ENCODE assay signal across 15 cellular contexts in genomic region chr1:25565626-25566025, GRCh38. TPM values are rescaled to one million over a fixed set of nuclear protein-coding genes. Genes with fewer than 3 reads are reported as not detected.
DNase-seq lines count a peak whose midpoint lies in the region; ATAC-seq, FAIRE-seq and TF ChIP-seq lines count a peak whose summit lies in the region.
"Had no signal": no experiment of that assay in that cellular context is flagged by ENCODE, and none has a peak within 500 bp of the region (broad histone marks: within the 10 kb centered on the region; RNA-seq: fewer than 3 reads in every experiment).

No MANE protein-coding gene starts in this region.

- H3K4me3 Mint-ChIP-seq in activated naive CD4-positive, alpha-beta T cell treated with anti-CD3 and anti-CD28 coated beads, Interleukin-2, amount 50 U/mL, for 24 hours: peak overlapping the region; percentile 91
- peak overlapping the region; percentile 86 for H3K4me3 Mint-ChIP-seq in activated naive CD8-positive, alpha-beta T cell treated with anti-CD3 and anti-CD28 coated beads, Interleukin-2, amount 10 ng/mL, durations not matched to agents 7 days and 5 days

- no peak for ATAC-seq in activated naive CD8-positive, alpha-beta T cell treated with anti-CD3 and anti-CD28 coated beads, Interleukin-2, amount 10 ng/mL, durations not matched to agents 7 days and 5 days (ENCODE audit: low read depth)

- peak overlapping the region; percentile 24 for H3K27ac ChIP-seq in muscle layer of colon (ENCODE audit: low read depth, low read length)
- peak overlapping the region; percentile 88 to 90 for H3K27ac ChIP-seq in tibial artery

- no peak for TF ChIP-seq POLR2A in GM12892 (IDR thresholded peaks at IDR 0.05; ENCODE audit: low read depth, low read length)

- intact Hi-C loops in tibial artery (cut with DNase I; ENCODE audit: low total_unique reads): no loop called here

- H3K27me3 ChIP-seq in muscle layer of colon (ENCODE audit: control insufficient read depth in 1 of 2, insufficient read depth in 2 of 2, low read length in 2 of 2) (no peaks in the 10 kb centered on the region), tibial artery (no peaks in the 10 kb centered on the region)
- H3K27me3 ChIP-seq: colonic mucosa had no signal

- H3K27me3 Mint-ChIP-seq in activated naive CD4-positive, alpha-beta T cell treated with anti-CD3 and anti-CD28 coated beads, Interleukin-2, amount 50 U/mL, for 24 hours: no peaks in the 10 kb centered on the region
- no peaks in the 10 kb centered on the region for H3K27me3 Mint-ChIP-seq in activated naive CD8-positive, alpha-beta T cell treated with anti-CD3 and anti-CD28 coated beads, Interleukin-2, amount 10 ng/mL, durations not matched to agents 7 days and 5 days

- peak overlapping the region; percentile 91 for H3K27ac Mint-ChIP-seq in activated naive CD4-positive, alpha-beta T cell treated with anti-CD3 and anti-CD28 coated beads, Interleukin-2, amount 50 U/mL, for 24 hours
- H3K27ac Mint-ChIP-seq in activated naive CD8-positive, alpha-beta T cell treated with anti-CD3 and anti-CD28 coated beads, Interleukin-2, amount 10 ng/mL, durations not matched to agents 7 days and 5 days: peak overlapping the region; percentile 97

- H3K4me1 ChIP-seq in muscle layer of colon (ENCODE audit: insufficient read depth, low read length): peaks cover 38% of the 10 kb centered on the region
- H3K4me1 ChIP-seq in tibial artery: peaks cover 5 to 48% (median 33%) of the 10 kb centered on the region in 4 donors

- POLR2A ChIA-PET in activated naive CD8-positive, alpha-beta T cell treated with anti-CD3 and anti-CD28 coated beads, Interleukin-2, amount 10 ng/mL, durations not matched to agents 7 days and 5 days (lab: Charles Lee): interaction anchor here (1.0 to 4.7 kb wide), 8 partner anchors 11 to 255 kb away, joined by 3 to 56 read pairs (median 8); partner anchors contain the start of genes LDLRAP1 and MTFR1L

- H3K9me3 ChIP-seq in muscle layer of colon (ENCODE audit: low read length) (no peaks in the 10 kb centered on the region), tibial artery (no peaks in the 10 kb centered on the region)
- H3K9me3 ChIP-seq: colonic mucosa had no signal

- H3K36me3 ChIP-seq in muscle layer of colon (ENCODE audit: insufficient read depth, low read length) (peaks cover 11% of the 10 kb centered on the region), tibial artery (peaks cover 5 to 48% (median 31%) of the 10 kb centered on the region in 3 donors)
- H3K36me3 ChIP-seq: colonic mucosa had no signal

- TF ChIP-seq CTCF in tibial artery (IDR thresholded peaks at IDR 0.05): no peak

- peaks cover 87% of the 10 kb centered on the region for H3K4me1 Mint-ChIP-seq in activated naive CD4-positive, alpha-beta T cell treated with anti-CD3 and anti-CD28 coated beads, Interleukin-2, amount 50 U/mL, for 24 hours
- H3K4me1 Mint-ChIP-seq in activated naive CD8-positive, alpha-beta T cell treated with anti-CD3 and anti-CD28 coated beads, Interleukin-2, amount 10 ng/mL, durations not matched to agents 7 days and 5 days: peaks cover 72% of the 10 kb centered on the region

- no peak overlapping the region for H3K9ac ChIP-seq in muscle layer of colon (ENCODE audit: low read length)

- no peak overlapping the region for H3K4me3 ChIP-seq in muscle layer of colon (ENCODE audit: low read depth in 1 of 2, low read length in 2 of 2)
- no peak overlapping the region for H3K4me3 ChIP-seq in tibial artery
- H3K4me3 ChIP-seq: colonic mucosa had no signal

- no peaks in the 10 kb centered on the region for H3K9me3 Mint-ChIP-seq in activated naive CD4-positive, alpha-beta T cell treated with anti-CD3 and anti-CD28 coated beads, Interleukin-2, amount 50 U/mL, for 24 hours
- no peaks in the 10 kb centered on the region for H3K9me3 Mint-ChIP-seq in activated naive CD8-positive, alpha-beta T cell treated with anti-CD3 and anti-CD28 coated beads, Interleukin-2, amount 10 ng/mL, durations not matched to agents 7 days and 5 days

- FAIRE-seq in GM12892 (lab: Jason Lieb, UNC): no peak
- FAIRE-seq: GM12891, GM19239, islet of Langerhans had no signal

- H3K36me3 Mint-ChIP-seq in activated naive CD4-positive, alpha-beta T cell treated with anti-CD3 and anti-CD28 coated beads, Interleukin-2, amount 50 U/mL, for 24 hours: no peaks in the 10 kb centered on the region
- H3K36me3 Mint-ChIP-seq in activated naive CD8-positive, alpha-beta T cell treated with anti-CD3 and anti-CD28 coated beads, Interleukin-2, amount 10 ng/mL, durations not matched to agents 7 days and 5 days: peaks cover 7% of the 10 kb centered on the region

- DNase-seq in activated naive CD4-positive, alpha-beta T cell treated with anti-CD3 and anti-CD28 coated beads, Interleukin-2, amount 50 U/mL, for 16 hours: no peak
- DNase-seq in activated naive CD8-positive, alpha-beta T cell treated with anti-CD3 and anti-CD28 coated beads, Interleukin-2, amount 10 ng/mL, durations not matched to agents 7 days and 5 days: no peak
- no peak for DNase-seq in tibial artery
- no peak for DNase-seq in T1000 (lab: John Stamatoyannopoulos, UW)
- DNase-seq in NCI-H446 treated with DMSO at 0.1 percent for 48 hours (lab: John Stamatoyannopoulos, UW): no peak
- no peak for DNase-seq in GM12892 (ENCODE audit: insufficient read length)
- DNase-seq: activated CD4-positive, CD25-positive, alpha-beta regulatory T cell treated with anti-CD3 and anti-CD28 coated beads, Interleukin-2, amount 50 U/mL, for 72 hours; colonic mucosa; GOT3; OCI-M1 had no signal

RNA-seq across cellular contexts. Expression of gene LDLRAP1, which starts 22.2 kb away (rescaled TPM):
- total RNA-seq in activated naive CD8-positive, alpha-beta T cell treated with anti-CD3 and anti-CD28 coated beads, Interleukin-2, amount 10 ng/mL, durations not matched to agents 7 days and 5 days: 10 to 100 TPM; 77.3 to 79.6 TPM
- polyA plus RNA-seq in GM12892 (2012; ENCODE audit: missing spikeins): 8.7 TPM

RNA-seq across cellular contexts. Expression of gene MAN1C1, which starts 51.0 kb away (rescaled TPM):
- total RNA-seq in activated naive CD8-positive, alpha-beta T cell treated with anti-CD3 and anti-CD28 coated beads, Interleukin-2, amount 10 ng/mL, durations not matched to agents 7 days and 5 days: 10 to 100 TPM; 20.5 to 20.9 TPM
- polyA plus RNA-seq in GM12892 (2012; ENCODE audit: missing spikeins): 0.15 TPM
